Comparison of ENCODE assay signal across 29 cellular contexts in the genomic region with DNA sequence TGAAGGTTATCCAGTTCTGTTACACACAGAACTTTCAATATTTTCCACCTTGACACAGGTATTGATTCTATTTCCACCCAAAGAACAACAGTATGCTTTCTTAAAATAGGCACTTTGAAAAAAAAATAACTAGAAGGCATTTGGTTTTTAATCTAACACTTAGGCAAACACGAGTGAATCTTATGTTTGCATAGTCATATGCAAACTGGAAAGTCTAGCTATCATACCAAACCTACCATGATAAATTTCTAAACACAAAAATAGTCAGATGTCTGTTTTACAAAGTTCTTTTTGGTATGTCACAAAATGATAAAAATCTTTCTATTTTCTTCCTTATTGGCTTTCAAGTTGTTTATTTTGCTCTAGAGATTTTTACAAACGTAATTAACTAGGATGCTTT. TPM values are rescaled to one million over a fixed set of nuclear protein-coding genes. Genes with fewer than 3 reads are reported as not detected.
"Had no signal": no experiment of that assay in that cellular context is flagged by ENCODE, and none has a peak within 500 bp of the region (broad histone marks: within the 10 kb centered on the region; RNA-seq: fewer than 3 reads in every experiment).

No MANE protein-coding gene starts in this region.

- H3K4me1 Mint-ChIP-seq: endodermal cell; naive B cell; neural progenitor cell; stimulated activated memory B cell treated with anti-CD40 and anti-IgM and Interleukin-4, amounts not matched to agents 10 μg/mL and 1 μg/mL and 100 μg/mL, for 72 hours had no signal

- ATAC-seq: esophagus mucosa; gastrocnemius medialis; left lung; natural killer cell treated with Interleukin-12 subunit alpha and Interleukin-12 subunit beta and Interleukin-15 and Interleukin-18, amount 100 ng/mL, for 72 hours; sciatic nerve; stimulated activated memory B cell treated with anti-CD40 and anti-IgM and Interleukin-4, amounts not matched to agents 10 μg/mL and 1 μg/mL and 100 μg/mL, for 72 hours; stimulated activated naive CD8-positive, alpha-beta T cell treated with anti-CD3 and anti-CD28 coated beads, Interleukin-15, Interleukin-2, amounts not matched to agents 100 U/mL and 50 U/mL, for 24 hours had no signal

- H3K4me3 ChIP-seq: gastrocnemius medialis, left lung, mucosa of descending colon, neural progenitor cell, right atrium auricular region, thoracic aorta, tibial nerve, vagina had no signal

- DNase-seq: effector CD8-positive, alpha-beta T cell; endodermal cell; foreskin fibroblast; gastrocnemius medialis; head of caudate nucleus; kidney; left lung; mesenchymal stem cell; mucosa of descending colon; naive B cell; stimulated activated CD4-positive, alpha-beta T cell treated with anti-CD3 and anti-CD28 coated beads, Interleukin-4, amount 100 ng/mL, for 4 hours; stimulated activated naive CD8-positive, alpha-beta T cell treated with anti-CD3 and anti-CD28 coated beads, Interleukin-15, Interleukin-2, amounts not matched to agents 100 U/mL and 50 U/mL, for 24 hours had no signal

- H3K27ac ChIP-seq: epithelial cell of prostate, gastrocnemius medialis, left lung, neural progenitor cell, right atrium auricular region, thoracic aorta, tibial nerve, vagina had no signal

- H3K27me3 Mint-ChIP-seq: dendritic cell treated with granulocyte-macrophage colony-stimulating factor and Interleukin-4, amounts not matched to agents 40 ng/mL and 50 ng/mL, for 4 days; naive B cell; stimulated activated memory B cell treated with anti-CD40 and anti-IgM and Interleukin-4, amounts not matched to agents 10 μg/mL and 1 μg/mL and 100 μg/mL, for 72 hours had no signal

- FAIRE-seq: colon, kidney had no signal

- H3K4me3 Mint-ChIP-seq: dendritic cell treated with granulocyte-macrophage colony-stimulating factor and Interleukin-4, amounts not matched to agents 40 ng/mL and 50 ng/mL, for 4 days; endodermal cell; mesothelial cell of epicardium; naive B cell; natural killer cell treated with Interleukin-12 subunit alpha and Interleukin-12 subunit beta and Interleukin-15 and Interleukin-18, amount 100 ng/mL, for 72 hours; neural progenitor cell; stimulated activated memory B cell treated with anti-CD40 and anti-IgM and Interleukin-4, amounts not matched to agents 10 μg/mL and 1 μg/mL and 100 μg/mL, for 72 hours had no signal

- H3K4me2 ChIP-seq: neural progenitor cell had no signal

- H3K36me3 Mint-ChIP-seq: mesothelial cell of epicardium; naive B cell; natural killer cell treated with Interleukin-12 subunit alpha and Interleukin-12 subunit beta and Interleukin-15 and Interleukin-18, amount 100 ng/mL, for 72 hours; neural progenitor cell; stimulated activated memory B cell treated with anti-CD40 and anti-IgM and Interleukin-4, amounts not matched to agents 10 μg/mL and 1 μg/mL and 100 μg/mL, for 72 hours had no signal

- H3K9me3 ChIP-seq: gastrocnemius medialis, left lung, mucosa of descending colon, prostate gland, right atrium auricular region, thoracic aorta, tibial nerve, vagina had no signal

- H3K4me1 ChIP-seq: left lung, neural progenitor cell, right atrium auricular region, tibial nerve, vagina had no signal

- H3K9me3 Mint-ChIP-seq: dendritic cell treated with granulocyte-macrophage colony-stimulating factor and Interleukin-4, amounts not matched to agents 40 ng/mL and 50 ng/mL, for 4 days; endodermal cell; naive B cell; natural killer cell treated with Interleukin-12 subunit alpha and Interleukin-12 subunit beta and Interleukin-15 and Interleukin-18, amount 100 ng/mL, for 72 hours; neural progenitor cell; stimulated activated memory B cell treated with anti-CD40 and anti-IgM and Interleukin-4, amounts not matched to agents 10 μg/mL and 1 μg/mL and 100 μg/mL, for 72 hours had no signal

- H3K27me3 ChIP-seq: gastrocnemius medialis, left lung, neural progenitor cell, right atrium auricular region, tibial nerve, vagina had no signal

- H3K27ac Mint-ChIP-seq: dendritic cell treated with granulocyte-macrophage colony-stimulating factor and Interleukin-4, amounts not matched to agents 40 ng/mL and 50 ng/mL, for 4 days; endodermal cell; mesothelial cell of epicardium; naive B cell; natural killer cell treated with Interleukin-12 subunit alpha and Interleukin-12 subunit beta and Interleukin-15 and Interleukin-18, amount 100 ng/mL, for 72 hours; neural progenitor cell; stimulated activated memory B cell treated with anti-CD40 and anti-IgM and Interleukin-4, amounts not matched to agents 10 μg/mL and 1 μg/mL and 100 μg/mL, for 72 hours had no signal

- H3K36me3 ChIP-seq: gastrocnemius medialis, left lung, neural progenitor cell, prostate gland, right atrium auricular region, thoracic aorta, tibial nerve, vagina had no signal

RNA-seq across cellular contexts. Expression of a gene that starts 11.6 kb away (rescaled TPM):
- total RNA-seq: endodermal cell; esophagus mucosa; glomerular endothelial cell; kidney; lung microvascular endothelial cell; mesothelial cell of epicardium; natural killer cell treated with Interleukin-12 subunit alpha and Interleukin-12 subunit beta and Interleukin-15 and Interleukin-18, amount 100 ng/mL, for 72 hours; osteoblast; right atrium auricular region; sciatic nerve; thoracic aorta; tibial nerve; vagina had no signal
